Comparison of ENCODE assay signal across 9 cellular contexts in genomic region chr4:155639674-155640529, GRCh38. TPM values are rescaled to one million over a fixed set of nuclear protein-coding genes. Genes with fewer than 3 reads are reported as not detected.
DNase-seq lines count a peak whose midpoint lies in the region; ATAC-seq and TF ChIP-seq lines count a peak whose summit lies in the region.
"Had no signal": no experiment of that assay in that cellular context is flagged by ENCODE, and none has a peak within 500 bp of the region (broad histone marks: within the 10 kb centered on the region; RNA-seq: fewer than 3 reads in every experiment).

No MANE protein-coding gene starts in this region.

- H3K27me3 ChIP-seq in spleen (replicated peaks in 1 of 7) (no peaks in the 10 kb centered on the region), SJCRH30 (no peaks in the 10 kb centered on the region)
- no peaks in the 10 kb centered on the region for H3K27me3 ChIP-seq in CD8-positive, alpha-beta T cell (ENCODE audit: insufficient read depth, low read length)

- ATAC-seq in HG02870 (IDR thresholded peaks at IDR 0.05; ENCODE audit: unreplicated experiment), result peak; percentile 82
- no peak for ATAC-seq in CD8-positive, alpha-beta T cell

- no peak for TF ChIP-seq POLR2A in spleen (IDR thresholded peaks at IDR 0.05)

- H3K9me3 ChIP-seq in spleen, result no peaks in the 10 kb centered on the region
- no peaks in the 10 kb centered on the region for H3K9me3 ChIP-seq in SJCRH30 (replicated peaks)
- no peaks in the 10 kb centered on the region for H3K9me3 ChIP-seq in CD8-positive, alpha-beta T cell (ENCODE audit: low read length)

- H3K36me3 ChIP-seq in spleen (no peaks in the 10 kb centered on the region), SJCRH30 (no peaks in the 10 kb centered on the region)
- no peaks in the 10 kb centered on the region for H3K36me3 ChIP-seq in CD8-positive, alpha-beta T cell (ENCODE audit: insufficient read depth, low read length)

- H3K4me3 ChIP-seq in spleen, result no peak overlapping the region
- no peak overlapping the region for H3K4me3 ChIP-seq in SJCRH30
- H3K4me3 ChIP-seq in CD8-positive, alpha-beta T cell (ENCODE audit: low read depth, low read length), result no peak overlapping the region

- H3K27ac ChIP-seq in spleen, result peak overlapping the region in 7 of 8 donors; percentile 2 to 67 (median 40)
- no peak overlapping the region for H3K27ac ChIP-seq in SJCRH30
- no peak overlapping the region for H3K27ac ChIP-seq in CD8-positive, alpha-beta T cell (ENCODE audit: low read depth, low read length)

- 22 to 45% (median 42%) methylated on average over 3 of the region's 3 CpGs for WGBS in spleen, 5 donors

- peak overlapping the region; percentile 86 for H3K27ac Mint-ChIP-seq in activated T-cell treated with anti-CD3 and anti-CD28 coated beads, Interleukin-2, amount 50 U/mL, for 24 hours
- H3K27ac Mint-ChIP-seq in CD8-positive, alpha-beta T cell, result no peak overlapping the region

- H3K4me1 ChIP-seq in spleen, result peaks cover 0 to 21% (median 8%) of the 10 kb centered on the region in 6 donors
- H3K4me1 ChIP-seq in SJCRH30, result no peaks in the 10 kb centered on the region
- H3K4me1 ChIP-seq in CD8-positive, alpha-beta T cell (ENCODE audit: insufficient read depth, low read length), result peaks cover 8% of the 10 kb centered on the region

- peak overlapping the region; percentile 15 for H3K4me3 Mint-ChIP-seq in activated T-cell treated with anti-CD3 and anti-CD28 coated beads, Interleukin-2, amount 50 U/mL, for 24 hours
- H3K4me3 Mint-ChIP-seq in CD8-positive, alpha-beta T cell, result no peak overlapping the region

- H3K27me3 Mint-ChIP-seq in activated T-cell treated with anti-CD3 and anti-CD28 coated beads, Interleukin-2, amount 50 U/mL, for 24 hours, result peaks cover 15% of the 10 kb centered on the region
- peaks cover 2% of the 10 kb centered on the region for H3K27me3 Mint-ChIP-seq in CD8-positive, alpha-beta T cell (ENCODE audit: low read depth)

- POLR2A ChIA-PET in CD8-positive, alpha-beta T cell (lab: Charles Lee), result no interaction called here

- no peak for TF ChIP-seq CTCF in spleen (IDR thresholded peaks at IDR 0.05 in 8 of 11, conservative IDR thresholded peaks at IDR 0.05 in 3 of 11)
- no peak for TF ChIP-seq CTCF in CD8-positive, alpha-beta T cell (IDR thresholded peaks at IDR 0.05)

- no peaks in the 10 kb centered on the region for H3K36me3 Mint-ChIP-seq in activated T-cell treated with anti-CD3 and anti-CD28 coated beads, Interleukin-2, amount 50 U/mL, for 24 hours (ENCODE audit: low read depth)
- no peaks in the 10 kb centered on the region for H3K36me3 Mint-ChIP-seq in CD8-positive, alpha-beta T cell

- DNase-seq in activated T-cell treated with anti-CD3 and anti-CD28 coated beads, Interleukin-2, amount 50 U/mL, for 24 hours, result no peak
- DNase-seq in activated T-cell treated with anti-CD3 and anti-CD28 coated beads, Interleukin-2, amount 50 U/mL, for 48 hours, result no peak
- peak; percentile 70 for DNase-seq in OCI-M1 (lab: John Stamatoyannopoulos, UW)
- DNase-seq in spleen, result no peak
- DNase-seq in SJCRH30, result no peak
- no peak for DNase-seq in NCI-H524 treated with DMSO at 0.1 percent for 48 hours (lab: John Stamatoyannopoulos, UW)
- no peak for DNase-seq in CD8-positive, alpha-beta T cell
- DNase-seq: posterior cingulate gyrus had no signal

- no peaks in the 10 kb centered on the region for H3K9me3 Mint-ChIP-seq in activated T-cell treated with anti-CD3 and anti-CD28 coated beads, Interleukin-2, amount 50 U/mL, for 24 hours
- H3K9me3 Mint-ChIP-seq in CD8-positive, alpha-beta T cell, result no peaks in the 10 kb centered on the region

- intact Hi-C loops in spleen (cut with DNase I; ENCODE audit: low total_unique reads), result no loop called here
- intact Hi-C loops in CD8-positive, alpha-beta T cell (cut with DNase I, micrococcal nuclease), result no loop called here

- peaks cover 18% of the 10 kb centered on the region for H3K4me1 Mint-ChIP-seq in activated T-cell treated with anti-CD3 and anti-CD28 coated beads, Interleukin-2, amount 50 U/mL, for 24 hours (ENCODE audit: low read depth)
- H3K4me1 Mint-ChIP-seq in CD8-positive, alpha-beta T cell (ENCODE audit: low read depth), result peaks cover 13% of the 10 kb centered on the region

- CTCF ChIA-PET in CD8-positive, alpha-beta T cell (lab: Charles Lee), result no interaction called here

RNA-seq across cellular contexts. Expression of gene GUCY1A1, which starts 26.7 kb away (rescaled TPM):
- 10 to 100 TPM; 19.0 to 44.9 (median 29.9) TPM for total RNA-seq in spleen
- polyA plus RNA-seq in spleen, result 1 to 10 TPM; 2.0 to 2.7 (median 2.7) TPM
- total RNA-seq in SJCRH30 (2014; rRNA removed; shearing (Covaris generic)), result 0.08 TPM in 1 of 2 replicates, not detected in the other
- not detected for total RNA-seq in CD8-positive, alpha-beta T cell

Comparison
In these comparisons a context has a peak if more than half of its experiments do, and no peak if none do; other contexts are left out.
1. H3K27ac ChIP-seq: peak in spleen (7 of 8); none in SJCRH30 (single experiment) and CD8-positive, alpha-beta T cell (single experiment).
2. RNA of gene GUCY1A1, which starts 26.7 kb away (total RNA-seq): 19.0 to 44.9 TPM in spleen; 0.08 TPM in SJCRH30 and not detected in CD8-positive, alpha-beta T cell; every median in the first group is over 10 times any median in the second.